Comparison of ENCODE assay signal across 1 cellular context in the genomic region with DNA sequence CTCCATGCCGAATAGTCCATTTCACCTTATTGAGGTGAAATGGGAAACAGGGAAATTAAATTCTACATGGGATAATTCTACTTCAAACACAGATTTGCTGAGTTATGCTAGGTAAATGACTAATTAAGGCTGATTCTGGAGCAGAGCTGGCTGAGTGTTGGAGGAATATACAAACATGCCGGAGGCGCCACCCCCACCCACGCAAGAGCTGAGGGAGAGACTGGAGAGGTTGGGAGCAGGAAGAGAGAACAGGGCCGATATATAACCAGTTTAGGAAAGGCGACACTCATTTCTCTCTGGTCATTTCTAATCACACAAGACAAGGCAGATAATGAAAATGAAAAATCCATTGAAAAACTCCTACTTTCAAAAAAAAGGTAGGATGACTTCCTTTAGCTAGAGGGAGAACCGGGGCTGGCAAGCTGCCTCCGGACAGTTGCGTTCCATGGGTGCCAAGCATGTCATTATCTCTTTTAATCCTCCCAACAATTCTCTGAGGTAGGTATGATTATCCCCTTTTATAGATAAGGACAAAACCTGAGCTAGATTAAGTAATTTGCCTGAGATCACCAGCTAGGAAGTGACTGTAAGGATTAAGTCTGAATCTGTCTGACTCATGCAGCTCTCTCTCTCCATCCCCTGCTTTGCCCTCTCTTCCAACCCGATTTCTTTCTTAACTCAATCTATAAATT.
TF ChIP-seq lines count a peak whose summit lies in the region.

No MANE protein-coding gene starts in this region.

TF ChIP-seq in WTC11, 78 proteins besides CTCF, POLR2A, EP300 and RAD21 (continued from another document):
- TF ChIP-seq, protein P1, sequence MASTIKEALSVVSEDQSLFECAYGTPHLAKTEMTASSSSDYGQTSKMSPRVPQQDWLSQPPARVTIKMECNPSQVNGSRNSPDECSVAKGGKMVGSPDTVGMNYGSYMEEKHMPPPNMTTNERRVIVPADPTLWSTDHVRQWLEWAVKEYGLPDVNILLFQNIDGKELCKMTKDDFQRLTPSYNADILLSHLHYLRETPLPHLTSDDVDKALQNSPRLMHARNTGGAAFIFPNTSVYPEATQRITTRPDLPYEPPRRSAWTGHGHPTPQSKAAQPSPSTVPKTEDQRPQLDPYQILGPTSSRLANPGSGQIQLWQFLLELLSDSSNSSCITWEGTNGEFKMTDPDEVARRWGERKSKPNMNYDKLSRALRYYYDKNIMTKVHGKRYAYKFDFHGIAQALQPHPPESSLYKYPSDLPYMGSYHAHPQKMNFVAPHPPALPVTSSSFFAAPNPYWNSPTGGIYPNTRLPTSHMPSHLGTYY (CRISPR knock-in tag; IDR thresholded peaks at IDR 0.05) = no peak
- TF ChIP-seq TCF7 (CRISPR knock-in tag; IDR thresholded peaks at IDR 0.05; ENCODE audit: low read depth) (no peak), NFYB (CRISPR knock-in tag; conservative IDR thresholded peaks at IDR 0.05; ENCODE audit: low read depth) (no peak), NFE2L1 (CRISPR knock-in tag; IDR thresholded peaks at IDR 0.05) (no peak), MYBL2 (CRISPR knock-in tag; IDR thresholded peaks at IDR 0.05) (no peak)
- TF ChIP-seq, protein P2, sequence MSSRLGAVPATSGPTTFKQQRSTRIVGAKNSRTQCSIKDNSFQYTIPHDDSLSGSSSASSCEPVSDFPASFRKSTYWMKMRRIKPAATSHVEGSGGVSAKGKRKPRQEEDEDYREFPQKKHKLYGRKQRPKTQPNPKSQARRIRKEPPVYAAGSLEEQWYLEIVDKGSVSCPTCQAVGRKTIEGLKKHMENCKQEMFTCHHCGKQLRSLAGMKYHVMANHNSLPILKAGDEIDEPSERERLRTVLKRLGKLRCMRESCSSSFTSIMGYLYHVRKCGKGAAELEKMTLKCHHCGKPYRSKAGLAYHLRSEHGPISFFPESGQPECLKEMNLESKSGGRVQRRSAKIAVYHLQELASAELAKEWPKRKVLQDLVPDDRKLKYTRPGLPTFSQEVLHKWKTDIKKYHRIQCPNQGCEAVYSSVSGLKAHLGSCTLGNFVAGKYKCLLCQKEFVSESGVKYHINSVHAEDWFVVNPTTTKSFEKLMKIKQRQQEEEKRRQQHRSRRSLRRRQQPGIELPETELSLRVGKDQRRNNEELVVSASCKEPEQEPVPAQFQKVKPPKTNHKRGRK (CRISPR knock-in tag; IDR thresholded peaks at IDR 0.05; ENCODE audit: borderline replicate concordance) = no peak
- TF ChIP-seq, protein P3, sequence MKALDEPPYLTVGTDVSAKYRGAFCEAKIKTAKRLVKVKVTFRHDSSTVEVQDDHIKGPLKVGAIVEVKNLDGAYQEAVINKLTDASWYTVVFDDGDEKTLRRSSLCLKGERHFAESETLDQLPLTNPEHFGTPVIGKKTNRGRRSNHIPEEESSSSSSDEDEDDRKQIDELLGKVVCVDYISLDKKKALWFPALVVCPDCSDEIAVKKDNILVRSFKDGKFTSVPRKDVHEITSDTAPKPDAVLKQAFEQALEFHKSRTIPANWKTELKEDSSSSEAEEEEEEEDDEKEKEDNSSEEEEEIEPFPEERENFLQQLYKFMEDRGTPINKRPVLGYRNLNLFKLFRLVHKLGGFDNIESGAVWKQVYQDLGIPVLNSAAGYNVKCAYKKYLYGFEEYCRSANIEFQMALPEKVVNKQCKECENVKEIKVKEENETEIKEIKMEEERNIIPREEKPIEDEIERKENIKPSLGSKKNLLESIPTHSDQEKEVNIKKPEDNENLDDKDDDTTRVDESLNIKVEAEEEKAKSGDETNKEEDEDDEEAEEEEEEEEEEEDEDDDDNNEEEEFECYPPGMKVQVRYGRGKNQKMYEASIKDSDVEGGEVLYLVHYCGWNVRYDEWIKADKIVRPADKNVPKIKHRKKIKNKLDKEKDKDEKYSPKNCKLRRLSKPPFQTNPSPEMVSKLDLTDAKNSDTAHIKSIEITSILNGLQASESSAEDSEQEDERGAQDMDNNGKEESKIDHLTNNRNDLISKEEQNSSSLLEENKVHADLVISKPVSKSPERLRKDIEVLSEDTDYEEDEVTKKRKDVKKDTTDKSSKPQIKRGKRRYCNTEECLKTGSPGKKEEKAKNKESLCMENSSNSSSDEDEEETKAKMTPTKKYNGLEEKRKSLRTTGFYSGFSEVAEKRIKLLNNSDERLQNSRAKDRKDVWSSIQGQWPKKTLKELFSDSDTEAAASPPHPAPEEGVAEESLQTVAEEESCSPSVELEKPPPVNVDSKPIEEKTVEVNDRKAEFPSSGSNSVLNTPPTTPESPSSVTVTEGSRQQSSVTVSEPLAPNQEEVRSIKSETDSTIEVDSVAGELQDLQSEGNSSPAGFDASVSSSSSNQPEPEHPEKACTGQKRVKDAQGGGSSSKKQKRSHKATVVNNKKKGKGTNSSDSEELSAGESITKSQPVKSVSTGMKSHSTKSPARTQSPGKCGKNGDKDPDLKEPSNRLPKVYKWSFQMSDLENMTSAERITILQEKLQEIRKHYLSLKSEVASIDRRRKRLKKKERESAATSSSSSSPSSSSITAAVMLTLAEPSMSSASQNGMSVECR (CRISPR knock-in tag; IDR thresholded peaks at IDR 0.05; ENCODE audit: borderline replicate concordance) = no peak
- TF ChIP-seq, protein P4, sequence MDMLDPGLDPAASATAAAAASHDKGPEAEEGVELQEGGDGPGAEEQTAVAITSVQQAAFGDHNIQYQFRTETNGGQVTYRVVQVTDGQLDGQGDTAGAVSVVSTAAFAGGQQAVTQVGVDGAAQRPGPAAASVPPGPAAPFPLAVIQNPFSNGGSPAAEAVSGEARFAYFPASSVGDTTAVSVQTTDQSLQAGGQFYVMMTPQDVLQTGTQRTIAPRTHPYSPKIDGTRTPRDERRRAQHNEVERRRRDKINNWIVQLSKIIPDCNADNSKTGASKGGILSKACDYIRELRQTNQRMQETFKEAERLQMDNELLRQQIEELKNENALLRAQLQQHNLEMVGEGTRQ (CRISPR knock-in tag; IDR thresholded peaks at IDR 0.05) = no peak
